Comparison of ENCODE assay signal across 37 cellular contexts in the genomic region with DNA sequence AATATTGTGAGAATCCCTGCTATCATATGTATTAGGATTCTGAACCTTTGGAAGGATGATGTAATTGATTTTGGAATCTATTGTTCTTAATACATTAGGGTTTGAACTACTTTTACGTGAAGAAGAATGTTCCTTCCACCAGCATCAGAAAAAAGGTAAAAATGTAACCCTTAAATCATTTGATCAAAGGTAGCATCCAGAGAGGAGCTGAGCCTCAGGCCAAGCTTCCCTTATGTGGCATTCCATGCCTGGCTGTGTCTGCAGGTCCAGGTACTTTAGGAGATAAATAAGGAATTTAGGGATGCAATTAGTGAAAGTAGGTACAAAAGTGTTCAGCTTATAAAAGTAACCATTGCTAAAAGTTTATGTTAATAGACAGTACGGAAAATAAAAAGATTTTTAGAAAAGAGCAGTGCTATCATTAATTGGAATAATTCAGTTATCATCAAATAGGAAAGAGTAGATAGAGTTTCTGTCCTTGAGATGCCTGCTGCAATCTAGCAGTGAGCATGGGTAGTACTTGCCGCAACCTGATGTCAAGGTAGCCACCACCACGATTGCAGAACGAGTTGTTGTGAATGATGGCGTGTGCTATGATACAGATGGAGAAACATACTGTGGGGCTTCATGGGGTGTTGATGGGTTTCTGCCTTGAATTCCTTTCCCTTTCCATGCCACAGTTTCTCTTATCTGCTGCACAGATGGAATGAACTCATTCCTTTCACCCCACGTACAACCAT.
"Had no signal": no experiment of that assay in that cellular context is flagged by ENCODE, and none has a peak within 500 bp of the region (broad histone marks: within the 10 kb centered on the region; RNA-seq: fewer than 3 reads in every experiment).

No MANE protein-coding gene starts in this region.

- H3K9me3 Mint-ChIP-seq: activated B cell treated with CpG ODN at 0.5 μM for 24 hours; activated CD4-positive, alpha-beta memory T cell treated with anti-CD3 and anti-CD28 coated beads for 36 hours; activated CD8-positive, alpha-beta T cell treated with anti-CD3 and anti-CD28 coated beads for 36 hours; activated naive CD4-positive, alpha-beta T cell treated with anti-CD3 and anti-CD28 coated beads for 36 hours; activated naive CD8-positive, alpha-beta T cell treated with anti-CD3 and anti-CD28 coated beads for 36 hours; activated T-cell treated with anti-CD3 and anti-CD28 coated beads, Interleukin-2, amount 50 U/mL, for 4 hours; activated T-helper 1 cell treated with anti-CD3 and anti-CD28 coated beads, Interleukin-12 subunit alpha, Interleukin-12 subunit beta, Interleukin-2, Interleukin-4 antibody, amounts not matched to agents 30 ng/mL and 10 ng/mL and 1 ng/mL, durations not matched to agents 14 hours and 24 hours and 36 hours; activated T-helper 17 cell treated with anti-CD3 and anti-CD28 coated beads, Interleukin-2, amount 50 U/mL, for 72 hours; brain; central memory CD8-positive, alpha-beta T cell; T-helper 1 cell treated with Interleukin-12 subunit alpha and Interleukin-12 subunit beta and Interleukin-4 antibody, amounts not matched to agents 30 μg/mL and 1 μg/mL, for 36 hours; T-helper 2 cell treated with Interferon-gamma antibody and Interleukin-4, amounts not matched to agents 5 μg/mL and 100 μg/mL, for 36 hours had no signal

- H3K27ac Mint-ChIP-seq: activated B cell treated with CpG ODN at 0.5 μM for 24 hours; activated CD4-positive, alpha-beta memory T cell treated with anti-CD3 and anti-CD28 coated beads for 36 hours; activated CD4-positive, alpha-beta T cell treated with anti-CD3 and anti-CD28 coated beads, Interleukin-2, amount 10 ng/mL, durations not matched to agents 24 days and 14 days; activated CD8-positive, alpha-beta T cell treated with anti-CD3 and anti-CD28 coated beads for 36 hours; activated naive CD4-positive, alpha-beta T cell treated with anti-CD3 and anti-CD28 coated beads for 36 hours; activated naive CD4-positive, alpha-beta T cell treated with anti-CD3 and anti-CD28 coated beads, Interleukin-2, amount 50 U/mL, for 72 hours; activated naive CD8-positive, alpha-beta T cell treated with anti-CD3 and anti-CD28 coated beads for 36 hours; activated T-helper 1 cell treated with anti-CD3 and anti-CD28 coated beads, Interleukin-12 subunit alpha, Interleukin-12 subunit beta, Interleukin-2, Interleukin-4 antibody, amounts not matched to agents 30 ng/mL and 10 ng/mL and 1 ng/mL, durations not matched to agents 14 hours and 24 hours and 36 hours; activated T-helper 17 cell treated with anti-CD3 and anti-CD28 coated beads, Interleukin-2, amount 50 U/mL, for 72 hours; brain; T-helper 1 cell treated with Interleukin-12 subunit alpha and Interleukin-12 subunit beta and Interleukin-4 antibody, amounts not matched to agents 30 μg/mL and 1 μg/mL, for 36 hours; T-helper 2 cell treated with Interferon-gamma antibody and Interleukin-4, amounts not matched to agents 5 μg/mL and 100 μg/mL, for 36 hours had no signal

- H3K36me3 Mint-ChIP-seq: activated CD4-positive, alpha-beta memory T cell treated with anti-CD3 and anti-CD28 coated beads for 36 hours; activated naive CD8-positive, alpha-beta T cell treated with anti-CD3 and anti-CD28 coated beads for 36 hours; brain had no signal

- H3K4me3 ChIP-seq: adrenal gland, cardiac muscle cell had no signal

- H3K4me3 Mint-ChIP-seq: activated B cell treated with CpG ODN at 0.5 μM for 24 hours; activated CD4-positive, alpha-beta memory T cell treated with anti-CD3 and anti-CD28 coated beads for 36 hours; activated CD4-positive, alpha-beta T cell treated with anti-CD3 and anti-CD28 coated beads, Interleukin-2, amount 10 ng/mL, durations not matched to agents 24 days and 14 days; activated CD8-positive, alpha-beta T cell treated with anti-CD3 and anti-CD28 coated beads for 36 hours; activated naive CD4-positive, alpha-beta T cell treated with anti-CD3 and anti-CD28 coated beads for 36 hours; activated naive CD8-positive, alpha-beta T cell treated with anti-CD3 and anti-CD28 coated beads for 36 hours; activated T-cell treated with anti-CD3 and anti-CD28 coated beads, Interleukin-2, amount 50 U/mL, for 4 hours; activated T-helper 1 cell treated with anti-CD3 and anti-CD28 coated beads, Interleukin-12 subunit alpha, Interleukin-12 subunit beta, Interleukin-2, Interleukin-4 antibody, amounts not matched to agents 30 ng/mL and 10 ng/mL and 1 ng/mL, durations not matched to agents 14 hours and 24 hours and 36 hours; brain; central memory CD8-positive, alpha-beta T cell; T-helper 1 cell treated with Interleukin-12 subunit alpha and Interleukin-12 subunit beta and Interleukin-4 antibody, amounts not matched to agents 30 μg/mL and 1 μg/mL, for 36 hours; T-helper 2 cell treated with Interferon-gamma antibody and Interleukin-4, amounts not matched to agents 5 μg/mL and 100 μg/mL, for 36 hours had no signal

- H3K27me3 Mint-ChIP-seq: activated CD4-positive, alpha-beta memory T cell treated with anti-CD3 and anti-CD28 coated beads for 36 hours; activated naive CD8-positive, alpha-beta T cell treated with anti-CD3 and anti-CD28 coated beads for 36 hours; activated T-helper 17 cell treated with anti-CD3 and anti-CD28 coated beads, Interleukin-2, amount 50 U/mL, for 72 hours had no signal

- H3K27ac ChIP-seq: adrenal gland, cardiac muscle cell, VCaP had no signal

- DNase-seq: activated B cell treated with CpG ODN at 0.5 μM for 24 hours; activated CD4-positive, alpha-beta memory T cell treated with anti-CD3 and anti-CD28 coated beads for 36 hours; activated CD4-positive, alpha-beta T cell treated with anti-CD3 and anti-CD28 coated beads for 4 hours; activated CD4-positive, alpha-beta T cell treated with anti-CD3 and anti-CD28 coated beads, Interleukin-2, amount 10 ng/mL, durations not matched to agents 24 days and 14 days; activated CD4-positive, alpha-beta T cell treated with anti-CD3 and anti-CD28 coated beads, Interleukin-2, amount 50 U/mL, for 1 hour; activated CD4-positive, alpha-beta T cell treated with anti-CD3 and anti-CD28 coated beads, Interleukin-2, amount 50 U/mL, for 4 hours; activated CD4-positive, CD25-positive, alpha-beta regulatory T cell treated with anti-CD3 and anti-CD28 coated beads, Interleukin-2, amount 50 U/mL, for 72 hours; activated CD8-positive, alpha-beta memory T cell treated with anti-CD3 and anti-CD28 coated beads, Interleukin-2, amount 50 U/mL, for 4 hours; activated CD8-positive, alpha-beta T cell treated with anti-CD3 and anti-CD28 coated beads for 36 hours; activated effector memory CD4-positive, alpha-beta T cell treated with anti-CD3 and anti-CD28 coated beads, Interleukin-2, amount 50 U/mL, for 16 hours; activated gamma-delta T cell treated with Interleukin-2 at 50 U/mL for 16 hours; activated naive CD4-positive, alpha-beta T cell; activated naive CD4-positive, alpha-beta T cell treated with anti-CD3 and anti-CD28 coated beads for 36 hours; activated naive CD4-positive, alpha-beta T cell treated with anti-CD3 and anti-CD28 coated beads, Interleukin-2, amount 50 U/mL, for 16 hours; activated naive CD8-positive, alpha-beta T cell treated with anti-CD3 and anti-CD28 coated beads for 36 hours; activated T-cell treated with anti-CD3 and anti-CD28 coated beads for 4 hours; activated T-cell treated with anti-CD3 and anti-CD28 coated beads, Interleukin-2, amount 50 U/mL, for 1 hour; activated T-cell treated with anti-CD3 and anti-CD28 coated beads, Interleukin-2, amount 50 U/mL, for 4 hours; activated T-cell treated with anti-CD3 and anti-CD28 coated beads, Interleukin-2, amount 50 U/mL, for 72 hours; adrenal gland; amniotic stem cell; aorta; caudate nucleus; cerebellar nuclear complex; T-helper 1 cell; T-helper 9 cell had no signal

- H3K9me3 ChIP-seq: adrenal gland had no signal

- H3K27me3 ChIP-seq: adrenal gland had no signal

- FAIRE-seq: bronchial epithelial cell, TTC549 had no signal

- ATAC-seq: activated CD8-positive, alpha-beta T cell treated with anti-CD3 and anti-CD28 coated beads for 36 hours; activated naive CD4-positive, alpha-beta T cell treated with anti-CD3 and anti-CD28 coated beads, Interleukin-2, amount 50 U/mL, for 72 hours; activated T-cell treated with anti-CD3 and anti-CD28 coated beads, Interleukin-2, amount 50 U/mL, for 4 hours; activated T-cell treated with anti-CD3 and anti-CD28 coated beads, Interleukin-2, amount 50 U/mL, for 72 hours; activated T-helper 17 cell treated with anti-CD3 and anti-CD28 coated beads, Interleukin-2, amount 50 U/mL, for 72 hours had no signal

- H3K36me3 ChIP-seq: adrenal gland, cardiac muscle cell had no signal

- H3K4me1 Mint-ChIP-seq: activated B cell treated with CpG ODN at 0.5 μM for 24 hours, brain had no signal

- H3K4me1 ChIP-seq: adrenal gland had no signal
